Comparison of ENCODE assay signal across 13 cellular contexts in genomic region chr18:31512203-31512764, GRCh38. TPM values are rescaled to one million over a fixed set of nuclear protein-coding genes. Genes with fewer than 3 reads are reported as not detected.
A peak's percentile ranks its signal among the peaks of the same experiment; 100 is the strongest.
DNase-seq lines count a peak whose midpoint lies in the region; ATAC-seq and TF ChIP-seq lines count a peak whose summit lies in the region.
"Had no signal": no experiment of that assay in that cellular context is flagged by ENCODE, and none has a peak within 500 bp of the region (broad histone marks: within the 10 kb centered on the region; RNA-seq: fewer than 3 reads in every experiment).

No MANE protein-coding gene starts in this region.

- H3K27ac ChIP-seq in epithelial cell of prostate (peak overlapping the region; percentile 95), muscle layer of duodenum (ENCODE audit: low read length) (peak overlapping the region; percentile 39)
- H3K27ac ChIP-seq: BLaER1, coronary artery had no signal

- H3K9me3 Mint-ChIP-seq in Caco-2 (ENCODE audit: unreplicated experiment) = no peaks in the 10 kb centered on the region
- H3K9me3 Mint-ChIP-seq: immature natural killer cell had no signal

- no TSS peak for BruUV-seq in Caco-2 (replicated peaks; lab: Mats Ljungman, UMichigan)

- H3K9me3 ChIP-seq in Caco-2 = no peaks in the 10 kb centered on the region
- H3K9me3 ChIP-seq in muscle layer of duodenum (ENCODE audit: control insufficient read depth in 1 of 2, low read length in 2 of 2) = no peaks in the 10 kb centered on the region
- H3K9me3 ChIP-seq: BLaER1 had no signal

- peaks cover 20% of the 10 kb centered on the region for H3K4me1 Mint-ChIP-seq in Caco-2 (ENCODE audit: low read depth, unreplicated experiment)
- H3K4me1 Mint-ChIP-seq: immature natural killer cell had no signal

- H3K4me3 ChIP-seq in Caco-2 (ENCODE audit: low read depth, low read length) (no peak overlapping the region), muscle layer of duodenum (ENCODE audit: low read depth in 1 of 2, low read length in 2 of 2) (no peak overlapping the region)
- H3K4me3 ChIP-seq: BLaER1, coronary artery had no signal

- no peaks in the 10 kb centered on the region for H3K36me3 Mint-ChIP-seq in Caco-2 (ENCODE audit: insufficient read depth, unreplicated experiment)
- H3K36me3 Mint-ChIP-seq: immature natural killer cell had no signal

- peak overlapping the region; percentile 58 for H3K4me3 Mint-ChIP-seq in Caco-2 (ENCODE audit: unreplicated experiment)
- H3K4me3 Mint-ChIP-seq: immature natural killer cell had no signal

- no peaks in the 10 kb centered on the region for H3K27me3 ChIP-seq in Caco-2 (replicated peaks; ENCODE audit: control insufficient read depth, insufficient read depth, low read length)
- no peaks in the 10 kb centered on the region for H3K27me3 ChIP-seq in muscle layer of duodenum (ENCODE audit: low read depth, low read length)
- H3K27me3 ChIP-seq: BLaER1 had no signal

- H3K36me3 ChIP-seq in Caco-2 (ENCODE audit: control insufficient read depth, insufficient read depth, low read length) (no peaks in the 10 kb centered on the region), muscle layer of duodenum (ENCODE audit: control insufficient read depth in 1 of 2, insufficient read depth in 2 of 2, low read length in 2 of 2) (no peaks in the 10 kb centered on the region)
- H3K36me3 ChIP-seq: BLaER1 had no signal

- CTCF ChIA-PET in Caco-2 (lab: Charles Lee) = interaction anchor here (0.6 to 1.4 kb wide), 2 partner anchors 88 to 350 kb away, joined by 3 to 5 read pairs; no protein-coding TSS in a partner anchor

- H3K27me3 Mint-ChIP-seq in Caco-2 (ENCODE audit: insufficient read depth, unreplicated experiment) = no peaks in the 10 kb centered on the region

- DNase-seq in Caco-2 = peak; percentile 78 to 85
- peak; percentile 78 for DNase-seq in NCI-H460 (ENCODE audit: extremely low read depth, low read depth)
- DNase-seq in epithelial cell of prostate (ENCODE audit: low read depth, low spot score) = peak; percentile 93
- DNase-seq in SHP77 treated with DMSO at 0.1 percent for 48 hours (lab: John Stamatoyannopoulos, UW) = no peak
- DNase-seq in NCI-H2196 treated with DMSO at 0.1 percent for 48 hours (lab: John Stamatoyannopoulos, UW; ENCODE audit: unreplicated experiment) = no peak
- DNase-seq: immature natural killer cell; NCI-H2081; stimulated activated naive CD4-positive, alpha-beta T cell treated with Interleukin-2 at 50 U/mL for 16 hours had no signal

- H3K27ac Mint-ChIP-seq in Caco-2 (ENCODE audit: unreplicated experiment) = peak overlapping the region; percentile 44
- H3K27ac Mint-ChIP-seq: immature natural killer cell had no signal

- POLR2A ChIA-PET in Caco-2 (lab: Charles Lee) = interaction anchor here (0.9 kb wide), 1 partner anchor 75 kb away, joined by 3 read pairs; no protein-coding TSS in a partner anchor

- ATAC-seq in HG03097 (IDR thresholded peaks at IDR 0.05; ENCODE audit: low FRiP score, unreplicated experiment) (no peak), GM18511 (IDR thresholded peaks at IDR 0.05; ENCODE audit: unreplicated experiment) (no peak)

- TF ChIP-seq CTCF in Caco-2 (IDR thresholded peaks at IDR 0.05; ENCODE audit: insufficient read depth in 1 of 2, low read depth in 1 of 2, low read length in 1 of 2, severe bottlenecking in 1 of 2, unreplicated experiment in 1 of 2) = no peak

- intact Hi-C loops in Caco-2 (cut with micrococcal nuclease; ENCODE audit: unreplicated experiment) = loop anchor here (2.0 to 5.0 kb wide), 5 partner anchors 13 to 305 kb away; partner anchors contain the start of gene DSG2

- H3K4me1 ChIP-seq in Caco-2 (peaks cover 44% of the 10 kb centered on the region), muscle layer of duodenum (ENCODE audit: control insufficient read depth in 1 of 2, insufficient read depth in 2 of 2, low read length in 2 of 2) (no peaks in the 10 kb centered on the region)
- H3K4me1 ChIP-seq: BLaER1 had no signal

RNA-seq across cellular contexts. Expression of gene DSG2, which starts 14.3 kb away (rescaled TPM):
- 32.1 and 33.6 TPM in 2 replicates for total RNA-seq in Caco-2 (2022)
- 33.9 and 39.1 TPM in 2 replicates for total RNA-seq in NCI-H460 (2014; rRNA removed; shearing (Covaris generic))
- polyA plus RNA-seq in NCI-H460 (2014; cell fraction: nucleus; rRNA removed) = 24.2 and 34.4 TPM in 2 replicates
- polyA plus RNA-seq: immature natural killer cell had no signal

Comparison
In these comparisons a context has a peak if more than half of its experiments do, and no peak if none do; other contexts are left out.
1. DNase-seq: peak in Caco-2 (2 of 2), NCI-H460 (single experiment) and epithelial cell of prostate (single experiment); none in SHP77 treated with DMSO at 0.1 percent for 48 hours (single experiment) and NCI-H2196 treated with DMSO at 0.1 percent for 48 hours (single experiment).